22 cellular contexts compared by ENCODE assay signal in the genomic region with DNA sequence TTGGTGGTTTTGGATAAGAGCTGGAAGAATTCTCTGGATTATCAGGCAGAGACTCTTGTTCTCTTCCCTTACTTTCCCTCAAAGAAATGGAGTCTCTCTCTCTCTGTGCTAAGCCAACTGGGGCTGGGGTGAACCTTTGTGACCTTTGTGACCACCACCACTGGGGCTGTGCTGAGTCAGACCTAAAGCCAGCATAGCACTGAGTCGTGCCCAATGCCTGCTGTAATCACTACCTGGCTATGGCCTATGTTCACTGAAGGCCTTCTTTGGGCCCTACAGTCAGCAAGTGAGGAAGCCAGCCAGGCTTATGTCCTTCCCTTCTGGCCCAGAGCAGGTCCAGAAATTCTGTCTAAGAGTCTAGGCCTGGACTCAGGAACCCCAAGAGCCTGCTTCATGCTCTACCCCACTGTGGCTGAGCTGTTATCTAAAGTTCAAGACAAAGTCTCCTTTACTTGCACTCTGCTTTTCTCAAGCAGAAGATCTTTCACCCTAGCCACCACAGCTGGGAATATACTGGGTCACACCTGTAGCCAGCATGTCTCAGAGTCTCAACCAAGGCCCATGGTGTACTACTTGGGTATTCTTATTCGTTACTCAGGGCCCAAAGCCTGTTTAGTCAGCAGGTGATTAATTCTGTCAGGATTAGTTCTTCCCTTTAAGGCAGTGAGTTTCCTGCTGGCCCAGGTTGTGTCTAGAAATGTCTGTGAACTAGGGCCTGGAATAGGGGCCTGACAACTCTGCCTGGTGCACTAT.
"Had no signal": no experiment of that assay in that cellular context is flagged by ENCODE, and none has a peak within 500 bp of the region (broad histone marks: within the 10 kb centered on the region; RNA-seq: fewer than 3 reads in every experiment).

No MANE protein-coding gene starts in this region.

- H3K36me3 Mint-ChIP-seq: activated CD8-positive, alpha-beta memory T cell treated with anti-CD3 and anti-CD28 coated beads, Interleukin-2, amount 10 ng/mL, durations not matched to agents 7 days and 5 days; brain had no signal

- H3K4me1 ChIP-seq: left ventricle myocardium inferior, thyroid gland had no signal

- H2AFZ ChIP-seq: hepatocyte had no signal

- H3K27me3 ChIP-seq: dorsolateral prefrontal cortex, hepatocyte, thyroid gland had no signal

- H3K4me3 Mint-ChIP-seq: activated CD4-positive, alpha-beta memory T cell treated with anti-CD3 and anti-CD28 coated beads, Interleukin-2, amount 10 ng/mL, durations not matched to agents 7 days and 5 days; activated CD8-positive, alpha-beta memory T cell treated with anti-CD3 and anti-CD28 coated beads, Interleukin-2, amount 10 ng/mL, durations not matched to agents 7 days and 5 days; brain; neural crest cell had no signal

- ATAC-seq: activated CD8-positive, alpha-beta memory T cell treated with anti-CD3 and anti-CD28 coated beads, Interleukin-2, amount 10 ng/mL, durations not matched to agents 7 days and 5 days had no signal

- H3K9me3 Mint-ChIP-seq: activated CD4-positive, alpha-beta memory T cell treated with anti-CD3 and anti-CD28 coated beads, Interleukin-2, amount 10 ng/mL, durations not matched to agents 7 days and 5 days had no signal

- H3K27ac ChIP-seq: dorsolateral prefrontal cortex, hepatocyte, left ventricle myocardium inferior, thyroid gland had no signal

- DNase-seq: activated CD4-positive, alpha-beta memory T cell treated with anti-CD3 and anti-CD28 coated beads, Interleukin-2, amount 10 ng/mL, durations not matched to agents 7 days and 5 days; activated CD4-positive, alpha-beta T cell treated with anti-CD3 and anti-CD28 coated beads for 48 hours; activated CD4-positive, CD25-positive, alpha-beta regulatory T cell; activated CD8-positive, alpha-beta memory T cell treated with anti-CD3 and anti-CD28 coated beads, Interleukin-2, amount 10 ng/mL, durations not matched to agents 7 days and 5 days; activated naive CD4-positive, alpha-beta T cell; anterior cingulate cortex; central memory CD4-positive, alpha-beta T cell; dorsolateral prefrontal cortex; erythroblast; kidney; left ventricle myocardium inferior; stimulated activated CD4-positive, alpha-beta T cell treated with anti-CD3 and anti-CD28 coated beads, Interleukin-12 subunit alpha, Interleukin-12 subunit beta, amount 100 ng/mL, for 4 hours; stimulated activated CD4-positive, alpha-beta T cell treated with anti-CD3 and anti-CD28 coated beads, Interleukin-1b, Interleukin-23, amount 100 ng/mL, for 48 hours; stimulated activated CD8-positive, alpha-beta memory T cell treated with anti-CD3 and anti-CD28 coated beads, Interleukin-4, amount 100 ng/mL, for 48 hours; stimulated activated naive CD4-positive, alpha-beta T cell treated with Interleukin-2 at 50 U/mL for 16 hours; T-helper 1 cell; T-helper 9 cell; thyroid gland had no signal

- H3K27me3 Mint-ChIP-seq: brain, progenitor cell of endocrine pancreas had no signal

- H3K36me3 ChIP-seq: left ventricle myocardium inferior, thyroid gland had no signal

- H3K27ac Mint-ChIP-seq: activated CD4-positive, alpha-beta memory T cell treated with anti-CD3 and anti-CD28 coated beads, Interleukin-2, amount 10 ng/mL, durations not matched to agents 7 days and 5 days; activated CD8-positive, alpha-beta memory T cell treated with anti-CD3 and anti-CD28 coated beads, Interleukin-2, amount 10 ng/mL, durations not matched to agents 7 days and 5 days; brain; progenitor cell of endocrine pancreas had no signal

- H3K4me2 ChIP-seq: hepatocyte had no signal

- H3K9me3 ChIP-seq: thyroid gland had no signal

- H3K4me1 Mint-ChIP-seq: activated CD4-positive, alpha-beta memory T cell treated with anti-CD3 and anti-CD28 coated beads, Interleukin-2, amount 10 ng/mL, durations not matched to agents 7 days and 5 days; activated CD8-positive, alpha-beta memory T cell treated with anti-CD3 and anti-CD28 coated beads, Interleukin-2, amount 10 ng/mL, durations not matched to agents 7 days and 5 days; brain; neural crest cell had no signal

- H3K4me3 ChIP-seq: dorsolateral prefrontal cortex, hepatocyte, left ventricle myocardium inferior, thyroid gland had no signal
